In the genomic region with DNA sequence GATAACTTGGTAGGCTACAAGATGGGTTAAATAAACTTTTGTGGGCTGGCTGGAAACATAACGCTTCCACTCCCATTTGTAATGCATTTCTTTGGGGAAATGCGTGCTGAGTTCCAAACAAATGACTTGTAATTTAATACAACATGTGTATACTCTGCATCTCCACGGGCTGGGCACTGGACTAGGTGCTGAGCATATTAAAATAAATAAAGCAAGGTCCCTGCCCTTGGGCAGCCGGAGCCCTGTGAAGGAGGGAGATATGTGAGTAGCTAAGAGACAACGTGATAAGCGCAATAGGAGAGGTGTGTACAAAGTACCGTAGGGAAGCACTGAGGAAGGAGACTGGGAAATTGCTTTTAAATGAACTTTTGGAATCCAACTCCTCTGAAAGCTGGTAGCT, we compare ENCODE assay signal across 1 cellular context.
TF ChIP-seq lines count a peak whose summit lies in the region.

No MANE protein-coding gene starts in this region.

TF ChIP-seq in GM12878, 131 proteins besides CTCF, POLR2A, EP300 and RAD21 (continued from another document):
- TF ChIP-seq MEF2B (IDR thresholded peaks at IDR 0.05; ENCODE audit: partially characterized antibody, poor library complexity, severe bottlenecking) (no peak), GABPA (IDR thresholded peaks at IDR 0.05; ENCODE audit: low read depth) (no peak), LARP7 (IDR thresholded peaks at IDR 0.05) (no peak), ZSCAN29 (IDR thresholded peaks at IDR 0.05) (no peak), BHLHE40 (IDR thresholded peaks at IDR 0.05; ENCODE audit: borderline replicate concordance in 1 of 2, low read depth in 2 of 2, low read length in 1 of 2) (no peak), E2F4 (IDR thresholded peaks at IDR 0.05; ENCODE audit: low read depth, low read length) (no peak), FOXM1 (IDR thresholded peaks at IDR 0.05; ENCODE audit: low read depth, low read length) (no peak), NR2C2 (IDR thresholded peaks at IDR 0.05; ENCODE audit: borderline replicate concordance, control insufficient read depth, insufficient read length, low read depth) (no peak), RELB (IDR thresholded peaks at IDR 0.05; ENCODE audit: low read depth) (no peak), SRF (IDR thresholded peaks at IDR 0.05; ENCODE audit: low read depth in 2 of 2, low read length in 2 of 2) (no peak), HDAC2 (IDR thresholded peaks at IDR 0.05) (no peak), SP1 (IDR thresholded peaks at IDR 0.05; ENCODE audit: low read depth, low read length) (no peak)
- TF ChIP-seq, protein P1, sequence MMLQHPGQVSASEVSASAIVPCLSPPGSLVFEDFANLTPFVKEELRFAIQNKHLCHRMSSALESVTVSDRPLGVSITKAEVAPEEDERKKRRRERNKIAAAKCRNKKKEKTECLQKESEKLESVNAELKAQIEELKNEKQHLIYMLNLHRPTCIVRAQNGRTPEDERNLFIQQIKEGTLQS (IDR thresholded peaks at IDR 0.05; ENCODE audit: borderline replicate concordance, extremely low read depth, low read depth, low read length): no peak
